36 cellular contexts compared by ENCODE assay signal in genomic region chr12:112844814-112845565, GRCh38. TPM values are rescaled to one million over a fixed set of nuclear protein-coding genes. Genes with fewer than 3 reads are reported as not detected.
"Had no signal": no experiment of that assay in that cellular context is flagged by ENCODE, and none has a peak within 500 bp of the region (broad histone marks: within the 10 kb centered on the region; RNA-seq: fewer than 3 reads in every experiment).

No MANE protein-coding gene starts in this region.

- DNase-seq: activated B cell treated with CpG ODN at 0.5 μM for 24 hours; activated CD4-positive, alpha-beta memory T cell treated with anti-CD3 and anti-CD28 coated beads for 36 hours; activated CD4-positive, alpha-beta T cell treated with anti-CD3 and anti-CD28 coated beads for 4 hours; activated CD4-positive, alpha-beta T cell treated with anti-CD3 and anti-CD28 coated beads, Interleukin-2, amount 50 U/mL, for 1 hour; activated CD4-positive, CD25-positive, alpha-beta regulatory T cell treated with anti-CD3 and anti-CD28 coated beads, Interleukin-2, amount 50 U/mL, for 72 hours; activated CD8-positive, alpha-beta memory T cell treated with anti-CD3 and anti-CD28 coated beads, Interleukin-2, amount 50 U/mL, for 4 hours; activated gamma-delta T cell treated with Interleukin-2 at 50 U/mL for 16 hours; activated naive CD4-positive, alpha-beta T cell treated with anti-CD3 and anti-CD28 coated beads for 36 hours; activated T-cell treated with anti-CD3 and anti-CD28 coated beads for 4 hours; activated T-cell treated with anti-CD3 and anti-CD28 coated beads, Interleukin-2, amount 50 U/mL, for 4 hours; Karpas-422; NCI-H1436 treated with DMSO at 0.1 percent for 48 hours; NCI-H1694 treated with DMSO at 0.1 percent for 48 hours; NCI-H2081; NCI-H2171 treated with DMSO at 0.1 percent for 48 hours; NCI-H2227 treated with DMSO at 0.1 percent for 48 hours; NCI-H524 treated with DMSO at 0.1 percent for 48 hours; PC-9; SIG-M5; T-helper 1 cell; T-helper 2 cell; T-helper 9 cell had no signal

- H3K9me3 ChIP-seq: adrenal gland, body of pancreas, breast epithelium had no signal

- H3K4me1 ChIP-seq: adrenal gland, body of pancreas, breast epithelium had no signal

- H3K36me3 ChIP-seq: adrenal gland, breast epithelium had no signal

- H3K4me2 ChIP-seq: PC-9 had no signal

- H3K27me3 ChIP-seq: body of pancreas had no signal

- ATAC-seq: activated naive CD4-positive, alpha-beta T cell treated with anti-CD3 and anti-CD28 coated beads, Interleukin-2, amount 50 U/mL, for 72 hours; activated T-cell treated with anti-CD3 and anti-CD28 coated beads, Interleukin-2, amount 50 U/mL, for 4 hours; body of pancreas; K562; Right ventricle myocardium inferior; SK-N-SH treated with all-trans-retinoic acid at 6 μM for 48 hours had no signal

- H3K27ac ChIP-seq: adrenal gland, body of pancreas, breast epithelium, PC-9, RWPE1, VCaP had no signal

- H3K4me3 ChIP-seq: adrenal gland, body of pancreas, breast epithelium, K562, PC-9 had no signal

RNA-seq across cellular contexts. Expression of gene RPH3A, which starts 53.4 kb away (rescaled TPM):
- total RNA-seq: activated B cell treated with CpG ODN at 0.5 μM for 24 hours; activated CD4-positive, alpha-beta memory T cell treated with anti-CD3 and anti-CD28 coated beads for 36 hours; activated naive CD4-positive, alpha-beta T cell treated with anti-CD3 and anti-CD28 coated beads for 36 hours; activated naive CD4-positive, alpha-beta T cell treated with anti-CD3 and anti-CD28 coated beads, Interleukin-2, amount 50 U/mL, for 72 hours; activated T-cell treated with anti-CD3 and anti-CD28 coated beads, Interleukin-2, amount 50 U/mL, for 4 hours; activated T-helper 1 cell treated with anti-CD3 and anti-CD28 coated beads, Interleukin-12 subunit alpha, Interleukin-12 subunit beta, Interleukin-2, Interleukin-4 antibody, amounts not matched to agents 30 ng/mL and 10 ng/mL and 1 ng/mL, durations not matched to agents 14 hours and 24 hours and 36 hours; astrocyte; body of pancreas; K562; MCF 10A; OCI-LY7; PC-9; SK-MEL-5 had no signal
